ENCODE assay signal across 8 cellular contexts in genomic region chr16:4537376-4538066, GRCh38. TPM values are rescaled to one million over a fixed set of nuclear protein-coding genes. Genes with fewer than 3 reads are reported as not detected.
DNase-seq lines count a peak whose midpoint lies in the region; ATAC-seq and TF ChIP-seq lines count a peak whose summit lies in the region.

No MANE protein-coding gene starts in this region.

- no peak overlapping the region for H2AK5ac ChIP-seq in mesendoderm (ENCODE audit: low read length)

- peaks cover 18% of the 10 kb centered on the region for H3K79me1 ChIP-seq in mesendoderm (ENCODE audit: low read length)

- H3K27me3 Mint-ChIP-seq in CD4-positive, alpha-beta T cell: no peaks in the 10 kb centered on the region

- peak overlapping the region; percentile 56 for H3K27ac Mint-ChIP-seq in CD4-positive, alpha-beta T cell

- no peak overlapping the region for H4K5ac ChIP-seq in mesendoderm (ENCODE audit: low read length)

- H2BK15ac ChIP-seq in mesendoderm (replicated peaks; ENCODE audit: low read depth): no peak overlapping the region

- intact Hi-C loops in CD4-positive, alpha-beta T cell (cut with DNase I, micrococcal nuclease): loop anchor here in 1 of 2 experiments (2.0 to 5.0 kb wide), 3 partner anchors 61 to 111 kb away; partner anchors contain the start of gene HMOX2
- intact Hi-C loops in upper lobe of right lung (cut with DNase I): no loop called here

- peak overlapping the region; percentile 80 for H3K4me3 Mint-ChIP-seq in CD4-positive, alpha-beta T cell

- H3K9ac ChIP-seq in mesendoderm (ENCODE audit: low read length) (peak overlapping the region; percentile 89), Karpas-422 (ENCODE audit: low read length) (no peak overlapping the region)

- WGBS in mesendoderm (ENCODE audit: extremely low coverage, insufficient coverage, low lambda C conversion rate): no CpG with 5 or more reads among the region's 44 CpGs

- H3K4me3 ChIP-seq in MG63: peak overlapping the region; percentile 64
- peak overlapping the region; percentile 88 for H3K4me3 ChIP-seq in mesendoderm (ENCODE audit: low read length)
- peak overlapping the region; percentile 81 for H3K4me3 ChIP-seq in upper lobe of right lung
- H3K4me3 ChIP-seq in Karpas-422 (ENCODE audit: low read length): no peak overlapping the region

- DNase-seq in CD4-positive, alpha-beta T cell: no peak
- DNase-seq in MG63 (no peak), dermis blood vessel endothelial cell (peak; percentile 33), mesendoderm (peak; percentile 39), upper lobe of right lung (no peak), Karpas-422 (no peak), HuH-7 (ENCODE audit: low spot score) (no peak), SHP77 treated with DMSO at 0.1 percent for 48 hours (lab: John Stamatoyannopoulos, UW) (no peak)

- no peak overlapping the region for H2BK5ac ChIP-seq in mesendoderm (ENCODE audit: low read length)

- no peaks in the 10 kb centered on the region for H3K9me3 Mint-ChIP-seq in CD4-positive, alpha-beta T cell

- no peak overlapping the region for H2BK120ac ChIP-seq in mesendoderm (ENCODE audit: low read depth, low read length)

- no peaks in the 10 kb centered on the region for H4K20me1 ChIP-seq in Karpas-422 (ENCODE audit: insufficient read depth, low read depth, low read length)

- TF ChIP-seq CTCF in CD4-positive, alpha-beta T cell (IDR thresholded peaks at IDR 0.05): no peak
- no peak for TF ChIP-seq CTCF in upper lobe of right lung (IDR thresholded peaks at IDR 0.05)

- peaks cover 40% of the 10 kb centered on the region for H3K4me1 Mint-ChIP-seq in CD4-positive, alpha-beta T cell (ENCODE audit: low read depth)

- H3K9me2 ChIP-seq in Karpas-422 (replicated peaks; ENCODE audit: insufficient read depth, low read length): no peaks in the 10 kb centered on the region

- H3K36me3 ChIP-seq in MG63 (no peaks in the 10 kb centered on the region), mesendoderm (ENCODE audit: control insufficient read depth, insufficient read depth, low read length) (peaks cover 3% of the 10 kb centered on the region), upper lobe of right lung (no peaks in the 10 kb centered on the region), Karpas-422 (ENCODE audit: insufficient read depth, low read length) (no peaks in the 10 kb centered on the region)

- H3K18ac ChIP-seq in mesendoderm (ENCODE audit: low read length): peak overlapping the region; percentile 19

- no peak overlapping the region for H3K23ac ChIP-seq in mesendoderm (ENCODE audit: low read length)

- H3K9me3 ChIP-seq in CD4-positive, alpha-beta T cell (ENCODE audit: control insufficient read depth, low read length): no peaks in the 10 kb centered on the region
- H3K9me3 ChIP-seq in MG63: peaks cover 20% of the 10 kb centered on the region
- no peaks in the 10 kb centered on the region for H3K9me3 ChIP-seq in upper lobe of right lung
- H3K9me3 ChIP-seq in Karpas-422 (ENCODE audit: low read length): no peaks in the 10 kb centered on the region; the same call in none of the 2 replicates

- POLR2A ChIA-PET in CD4-positive, alpha-beta T cell (lab: Charles Lee): interaction anchor here (0.5 to 3.8 kb wide), 4 partner anchors 31 to 496 kb away, joined by 3 to 45 read pairs (median 12); partner anchors contain the start of gene HMOX2

- H3K4ac ChIP-seq in mesendoderm (ENCODE audit: low read depth, low read length): no peak overlapping the region

- H3K4me2 ChIP-seq in mesendoderm (ENCODE audit: low read length) (peak overlapping the region; percentile 61), Karpas-422 (ENCODE audit: low read depth, low read length, poor library complexity, severe bottlenecking) (no peak overlapping the region)

- H4K8ac ChIP-seq in mesendoderm (ENCODE audit: low read depth, low read length): no peak overlapping the region

- H3K56ac ChIP-seq in mesendoderm (ENCODE audit: low read length): peak overlapping the region; percentile 90

- CTCF ChIA-PET in CD4-positive, alpha-beta T cell (lab: Charles Lee): interaction anchor here (1.7 to 4.1 kb wide), 2 partner anchors 11 to 32 kb away, joined by 4 to 14 read pairs; no protein-coding TSS in a partner anchor

- peaks cover 15% of the 10 kb centered on the region for H3K36me3 Mint-ChIP-seq in CD4-positive, alpha-beta T cell (ENCODE audit: low read depth)

- ATAC-seq in CD4-positive, alpha-beta T cell (ENCODE audit: poor library complexity): no peak
- ATAC-seq in upper lobe of right lung: peak; percentile 5

- H3K27ac ChIP-seq in CD4-positive, alpha-beta T cell (ENCODE audit: low read depth, low read length): peak overlapping the region; percentile 21
- no peak overlapping the region for H3K27ac ChIP-seq in mesendoderm (ENCODE audit: low read depth, low read length)
- H3K27ac ChIP-seq in upper lobe of right lung: peak overlapping the region; percentile 86
- no peak overlapping the region for H3K27ac ChIP-seq in Karpas-422 (ENCODE audit: low read length)

- H3K79me2 ChIP-seq in mesendoderm (ENCODE audit: control insufficient read depth, insufficient read depth, low read length) (peaks cover 5% of the 10 kb centered on the region), Karpas-422 (ENCODE audit: low read length) (no peaks in the 10 kb centered on the region)

- no peaks in the 10 kb centered on the region for H3K27me3 ChIP-seq in CD4-positive, alpha-beta T cell (ENCODE audit: control insufficient read depth, insufficient read depth, low read length)
- H3K27me3 ChIP-seq in MG63 (no peaks in the 10 kb centered on the region), mesendoderm (ENCODE audit: insufficient read depth, low read length, poor library complexity) (no peaks in the 10 kb centered on the region), upper lobe of right lung (no peaks in the 10 kb centered on the region), Karpas-422 (ENCODE audit: low read length) (no peaks in the 10 kb centered on the region)

- H2AFZ ChIP-seq in Karpas-422 (ENCODE audit: low read length): no peak overlapping the region

- no peaks in the 10 kb centered on the region for H3K4me1 ChIP-seq in mesendoderm (ENCODE audit: control insufficient read depth, low read depth, low read length)
- peaks cover 4% of the 10 kb centered on the region for H3K4me1 ChIP-seq in upper lobe of right lung
- H3K4me1 ChIP-seq in Karpas-422 (ENCODE audit: low read length): no peaks in the 10 kb centered on the region

RNA-seq across cellular contexts. Expression of gene CDIP1, which starts 1.1 kb away (rescaled TPM):
- 10 to 100 TPM; 19.5 to 22.4 TPM for total RNA-seq in CD4-positive, alpha-beta T cell
- 4.0 and 8.8 TPM in 2 replicates for total RNA-seq in MG63 (2014; rRNA removed; shearing (Covaris generic); ENCODE audit: low replicate concordance)
- 12.9 and 17.3 TPM in 2 replicates for total RNA-seq in dermis blood vessel endothelial cell
- 27.3 TPM for polyA plus RNA-seq in mesendoderm (2013, experiment 1 of 2)
- 28.1 TPM for polyA plus RNA-seq in mesendoderm (2013, experiment 2 of 2)
- 23.8 TPM for total RNA-seq in upper lobe of right lung
- total RNA-seq in Karpas-422 (2014; rRNA removed; shearing (Covaris generic); ENCODE audit: low replicate concordance): not detected in 2 replicates

RNA-seq across cellular contexts. Expression of gene C16orf96, which starts 18.6 kb away (rescaled TPM):
- under 1 TPM; 0.27 to 0.42 TPM for total RNA-seq in CD4-positive, alpha-beta T cell
- total RNA-seq in MG63 (2014; rRNA removed; shearing (Covaris generic); ENCODE audit: low replicate concordance): not detected in 2 replicates
- total RNA-seq in dermis blood vessel endothelial cell (not detected in 2 replicates), upper lobe of right lung (0.32 TPM)
- 0.20 TPM for polyA plus RNA-seq in mesendoderm (2013, experiment 1 of 2)
- polyA plus RNA-seq in mesendoderm (2013, experiment 2 of 2): 0.27 TPM
- total RNA-seq in Karpas-422 (2014; rRNA removed; shearing (Covaris generic); ENCODE audit: low replicate concordance): not detected in 2 replicates

Comparison
In these comparisons a context has a peak if more than half of its experiments do, and no peak if none do; other contexts are left out.
1. DNase-seq: peak in dermis blood vessel endothelial cell (single experiment) and mesendoderm (single experiment); none in CD4-positive, alpha-beta T cell (0 of 10), MG63 (single experiment), upper lobe of right lung (single experiment), Karpas-422 (single experiment), HuH-7 (single experiment) and SHP77 treated with DMSO at 0.1 percent for 48 hours (single experiment).
2. H3K27ac ChIP-seq: peak in CD4-positive, alpha-beta T cell (single experiment) and upper lobe of right lung (single experiment); none in mesendoderm (single experiment) and Karpas-422 (single experiment).